Comparison of ENCODE assay signal across 17 cellular contexts in genomic region chr11:130474637-130475400, GRCh38. TPM values are rescaled to one million over a fixed set of nuclear protein-coding genes. Genes with fewer than 3 reads are reported as not detected.
"Had no signal": no experiment of that assay in that cellular context is flagged by ENCODE, and none has a peak within 500 bp of the region (broad histone marks: within the 10 kb centered on the region; RNA-seq: fewer than 3 reads in every experiment).

No MANE protein-coding gene starts in this region.

- DNase-seq: activated CD8-positive, alpha-beta T cell treated with anti-CD3 and anti-CD28 coated beads for 36 hours; activated naive CD4-positive, alpha-beta T cell treated with anti-CD3 and anti-CD28 coated beads for 36 hours; central memory CD4-positive, alpha-beta T cell; cortex of kidney; effector memory CD4-positive, alpha-beta T cell; kidney glomerular epithelial cell; naive thymus-derived CD4-positive, alpha-beta T cell; nucleus accumbens; psoas muscle; stimulated activated CD4-positive, alpha-beta T cell treated with anti-CD3 and anti-CD28 coated beads, Interleukin-2, amount 100 ng/mL, for 48 hours; stimulated activated naive CD8-positive, alpha-beta T cell treated with anti-CD3 and anti-CD28 coated beads, Interleukin-15, amount 100 ng/mL, for 72 hours; SW 1271 had no signal

- H3K9me3 ChIP-seq: psoas muscle, vagina had no signal

- H3K27me3 ChIP-seq: vagina had no signal

- H3K36me3 Mint-ChIP-seq: naive thymus-derived CD4-positive, alpha-beta T cell had no signal

- H3K4me3 Mint-ChIP-seq: activated CD8-positive, alpha-beta T cell treated with anti-CD3 and anti-CD28 coated beads for 36 hours; activated naive CD4-positive, alpha-beta T cell treated with anti-CD3 and anti-CD28 coated beads for 36 hours; activated T-helper 17 cell treated with anti-CD3 and anti-CD28 coated beads, Interleukin-2, amount 50 U/mL, for 72 hours; naive thymus-derived CD4-positive, alpha-beta T cell; stimulated activated naive CD8-positive, alpha-beta T cell treated with anti-CD3 and anti-CD28 coated beads, Interleukin-15, amount 100 ng/mL, for 72 hours had no signal

- H3K36me3 ChIP-seq: vagina had no signal

- H3K27ac ChIP-seq: epithelial cell of prostate, psoas muscle, vagina had no signal

- H3K4me3 ChIP-seq: lung, psoas muscle, vagina had no signal

- H3K27ac Mint-ChIP-seq: activated CD8-positive, alpha-beta T cell treated with anti-CD3 and anti-CD28 coated beads for 36 hours; activated naive CD4-positive, alpha-beta T cell treated with anti-CD3 and anti-CD28 coated beads for 36 hours; activated T-helper 17 cell treated with anti-CD3 and anti-CD28 coated beads, Interleukin-2, amount 50 U/mL, for 72 hours; naive thymus-derived CD4-positive, alpha-beta T cell; stimulated activated naive CD8-positive, alpha-beta T cell treated with anti-CD3 and anti-CD28 coated beads, Interleukin-15, amount 100 ng/mL, for 72 hours had no signal

- H3K27me3 Mint-ChIP-seq: activated CD8-positive, alpha-beta T cell treated with anti-CD3 and anti-CD28 coated beads for 36 hours; naive thymus-derived CD4-positive, alpha-beta T cell; stimulated activated naive CD8-positive, alpha-beta T cell treated with anti-CD3 and anti-CD28 coated beads, Interleukin-15, amount 100 ng/mL, for 72 hours had no signal

- H3K9me3 Mint-ChIP-seq: activated CD8-positive, alpha-beta T cell treated with anti-CD3 and anti-CD28 coated beads for 36 hours; activated naive CD4-positive, alpha-beta T cell treated with anti-CD3 and anti-CD28 coated beads for 36 hours; activated T-helper 17 cell treated with anti-CD3 and anti-CD28 coated beads, Interleukin-2, amount 50 U/mL, for 72 hours; naive thymus-derived CD4-positive, alpha-beta T cell; stimulated activated naive CD8-positive, alpha-beta T cell treated with anti-CD3 and anti-CD28 coated beads, Interleukin-15, amount 100 ng/mL, for 72 hours had no signal

- ATAC-seq: activated CD8-positive, alpha-beta T cell treated with anti-CD3 and anti-CD28 coated beads for 36 hours; activated T-helper 17 cell treated with anti-CD3 and anti-CD28 coated beads, Interleukin-2, amount 50 U/mL, for 72 hours; naive thymus-derived CD4-positive, alpha-beta T cell; psoas muscle; sciatic nerve; stimulated activated naive CD8-positive, alpha-beta T cell treated with anti-CD3 and anti-CD28 coated beads, Interleukin-15, amount 100 ng/mL, for 72 hours had no signal

- H3K4me1 Mint-ChIP-seq: activated T-helper 17 cell treated with anti-CD3 and anti-CD28 coated beads, Interleukin-2, amount 50 U/mL, for 72 hours; stimulated activated naive CD8-positive, alpha-beta T cell treated with anti-CD3 and anti-CD28 coated beads, Interleukin-15, amount 100 ng/mL, for 72 hours had no signal

RNA-seq across cellular contexts. Expression of gene ADAMTS15, which starts 26.4 kb away (rescaled TPM):
- total RNA-seq: activated CD8-positive, alpha-beta T cell treated with anti-CD3 and anti-CD28 coated beads for 36 hours; activated naive CD4-positive, alpha-beta T cell treated with anti-CD3 and anti-CD28 coated beads for 36 hours; activated T-helper 17 cell treated with anti-CD3 and anti-CD28 coated beads, Interleukin-2, amount 50 U/mL, for 72 hours had no signal
- polyA plus RNA-seq: naive thymus-derived CD4-positive, alpha-beta T cell had no signal

RNA-seq across cellular contexts. Expression of gene ADAMTS8, which starts 46.4 kb away (rescaled TPM):
- total RNA-seq: activated CD8-positive, alpha-beta T cell treated with anti-CD3 and anti-CD28 coated beads for 36 hours; activated naive CD4-positive, alpha-beta T cell treated with anti-CD3 and anti-CD28 coated beads for 36 hours; activated T-helper 17 cell treated with anti-CD3 and anti-CD28 coated beads, Interleukin-2, amount 50 U/mL, for 72 hours; naive thymus-derived CD4-positive, alpha-beta T cell had no signal
- polyA plus RNA-seq: naive thymus-derived CD4-positive, alpha-beta T cell had no signal
